ENCODE assay signal across 19 cellular contexts in genomic region chr11:114821626-114822025, GRCh38.
DNase-seq lines count a peak whose midpoint lies in the region; ATAC-seq and TF ChIP-seq lines count a peak whose summit lies in the region.
"Had no signal": no experiment of that assay in that cellular context is flagged by ENCODE, and none has a peak within 500 bp of the region (broad histone marks: within the 10 kb centered on the region; RNA-seq: fewer than 3 reads in every experiment).

No MANE protein-coding gene starts in this region.

- H3K9me3 ChIP-seq in iPS-20b (ENCODE audit: insufficient read depth, low read depth, low read length) (no peaks in the 10 kb centered on the region; the same call in 1 of the 2 replicates), upper lobe of left lung (no peaks in the 10 kb centered on the region), PC-9 (ENCODE audit: insufficient read depth, low read depth) (no peaks in the 10 kb centered on the region)

- WGBS in upper lobe of left lung, 2 donors, result 57 to 67% methylated on average over 3 to 4 of the region's 4 CpGs

- no peak overlapping the region for H3K4me3 ChIP-seq in iPS-20b (ENCODE audit: low read length)
- H3K4me3 ChIP-seq in upper lobe of left lung, result no peak overlapping the region
- H3K4me3 ChIP-seq in PC-9, result no peak overlapping the region

- DNase-seq in DMS53 (lab: John Stamatoyannopoulos, UW), result peak; percentile 95
- DNase-seq in LHCN-M2 (ENCODE audit: low read depth), result peak; percentile 0
- peak; percentile 23 for DNase-seq in WTC11 (ENCODE audit: low spot score)
- no peak for DNase-seq in natural killer cell treated with Interleukin-12 subunit alpha and Interleukin-12 subunit beta and Interleukin-15 and Interleukin-18, amount 100 ng/mL, for 72 hours (ENCODE audit: low spot score)
- DNase-seq in AML-193 (lab: John Stamatoyannopoulos, UW), result no peak
- no peak for DNase-seq in upper lobe of left lung
- DNase-seq in PC-9, result no peak
- DNase-seq: activated CD8-positive, alpha-beta memory T cell treated with anti-CD3 and anti-CD28 coated beads, Interleukin-2, amount 50 U/mL, for 48 hours; cortex of kidney; kidney glomerular epithelial cell; naive thymus-derived CD4-positive, alpha-beta T cell; NCI-H2227 treated with DMSO at 0.1 percent for 48 hours; right cardiac atrium; Right ventricle myocardium superior; stimulated activated naive CD8-positive, alpha-beta T cell treated with anti-CD3 and anti-CD28 coated beads, Interleukin-15, Interleukin-2, amounts not matched to agents 100 U/mL and 50 U/mL, for 24 hours had no signal

- TF ChIP-seq CTCF in WTC11 (IDR thresholded peaks at IDR 0.05), result no peak
- no peak for TF ChIP-seq CTCF in upper lobe of left lung (IDR thresholded peaks at IDR 0.05)
- TF ChIP-seq CTCF in PC-9 (conservative IDR thresholded peaks at IDR 0.05), result no peak

- H3K27me3 Mint-ChIP-seq in WTC11 (ENCODE audit: low read depth), result peaks cover 14% of the 10 kb centered on the region
- peaks cover 4 to 7% of the 10 kb centered on the region in 2 donors for H3K27me3 Mint-ChIP-seq in natural killer cell treated with Interleukin-12 subunit alpha and Interleukin-12 subunit beta and Interleukin-15 and Interleukin-18, amount 100 ng/mL, for 72 hours

- TF ChIP-seq EP300 in upper lobe of left lung (IDR thresholded peaks at IDR 0.05), result no peak

- no peaks in the 10 kb centered on the region for H4K20me1 ChIP-seq in PC-9 (ENCODE audit: insufficient read depth)

- H2AFZ ChIP-seq in PC-9, result no peak overlapping the region

- H3K79me2 ChIP-seq in PC-9 (ENCODE audit: low read depth), result no peaks in the 10 kb centered on the region

- TF ChIP-seq POLR2A in upper lobe of left lung (IDR thresholded peaks at IDR 0.05), result no peak

- no peak overlapping the region for H3K4me3 Mint-ChIP-seq in WTC11
- no peak overlapping the region for H3K4me3 Mint-ChIP-seq in natural killer cell treated with Interleukin-12 subunit alpha and Interleukin-12 subunit beta and Interleukin-15 and Interleukin-18, amount 100 ng/mL, for 72 hours
- H3K4me3 Mint-ChIP-seq: activated naive CD8-positive, alpha-beta T cell; naive thymus-derived CD4-positive, alpha-beta T cell had no signal

- H3K4me2 ChIP-seq in PC-9, result no peak overlapping the region
- H3K4me2 ChIP-seq: KMS-11 had no signal

- POLR2A ChIA-PET in WTC11 (lab: Charles Lee), result no interaction called here
- POLR2A ChIA-PET in PC-9 (lab: Charles Lee; ENCODE audit: unreplicated experiment), result no interaction called here

- peak; percentile 66 for ATAC-seq in WTC11
- ATAC-seq in natural killer cell treated with Interleukin-12 subunit alpha and Interleukin-12 subunit beta and Interleukin-15 and Interleukin-18, amount 100 ng/mL, for 72 hours, result no peak
- ATAC-seq in upper lobe of left lung (ENCODE audit: low FRiP score in 2 of 2), result no peak
- ATAC-seq: naive thymus-derived CD4-positive, alpha-beta T cell; right cardiac atrium; stimulated activated naive CD8-positive, alpha-beta T cell treated with anti-CD3 and anti-CD28 coated beads, Interleukin-15, Interleukin-2, amounts not matched to agents 100 U/mL and 50 U/mL, for 24 hours had no signal

- H3K4me1 ChIP-seq in iPS-20b (ENCODE audit: insufficient read depth, low read length) (peaks cover 8% of the 10 kb centered on the region; the same call in 1 of the 2 replicates), upper lobe of left lung (peaks cover 0 to 4% (median under 1%) of the 10 kb centered on the region in 4 donors), PC-9 (replicated peaks; ENCODE audit: insufficient read depth) (no peaks in the 10 kb centered on the region)

- intact Hi-C loops in PC-9 (cut with micrococcal nuclease; ENCODE audit: unreplicated experiment), result no loop called here

- no peaks in the 10 kb centered on the region for H3F3A ChIP-seq in PC-9 (ENCODE audit: insufficient read depth, low read depth)

- CTCF ChIA-PET in WTC11 (lab: Charles Lee) (interaction anchor here (0.6 to 2.0 kb wide), 7 partner anchors 10 to 786 kb away, joined by 3 to 9 read pairs (median 4); no protein-coding TSS in a partner anchor), PC-9 (lab: Charles Lee) (no interaction called here)

- no peak overlapping the region for H3K27ac Mint-ChIP-seq in WTC11
- H3K27ac Mint-ChIP-seq in natural killer cell treated with Interleukin-12 subunit alpha and Interleukin-12 subunit beta and Interleukin-15 and Interleukin-18, amount 100 ng/mL, for 72 hours, result no peak overlapping the region
- H3K27ac Mint-ChIP-seq: activated naive CD8-positive, alpha-beta T cell; naive thymus-derived CD4-positive, alpha-beta T cell had no signal

- no peaks in the 10 kb centered on the region for H3K9me2 ChIP-seq in PC-9 (ENCODE audit: insufficient read depth)

- H3K27ac ChIP-seq in iPS-20b (ENCODE audit: low read length) (no peak overlapping the region), upper lobe of left lung (no peak overlapping the region), PC-9 (no peak overlapping the region)
- H3K27ac ChIP-seq: C4-2B, KMS-11 had no signal

- H3K36me3 ChIP-seq in iPS-20b (ENCODE audit: insufficient read depth, low read depth, low read length) (no peaks in the 10 kb centered on the region), upper lobe of left lung (no peaks in the 10 kb centered on the region), PC-9 (ENCODE audit: low read depth) (no peaks in the 10 kb centered on the region)

- peaks cover 23% of the 10 kb centered on the region for H3K4me1 Mint-ChIP-seq in WTC11
- no peaks in the 10 kb centered on the region for H3K4me1 Mint-ChIP-seq in natural killer cell treated with Interleukin-12 subunit alpha and Interleukin-12 subunit beta and Interleukin-15 and Interleukin-18, amount 100 ng/mL, for 72 hours (ENCODE audit: low read depth in 2 of 2)
- H3K4me1 Mint-ChIP-seq: naive thymus-derived CD4-positive, alpha-beta T cell had no signal

- peak overlapping the region; percentile 39; the same call in 1 of the 2 replicates for H3K9ac ChIP-seq in iPS-20b (ENCODE audit: low read depth, low read length)
- H3K9ac ChIP-seq: KMS-11 had no signal

- peaks cover 19% of the 10 kb centered on the region for H3K9me3 Mint-ChIP-seq in WTC11
- H3K9me3 Mint-ChIP-seq in natural killer cell treated with Interleukin-12 subunit alpha and Interleukin-12 subunit beta and Interleukin-15 and Interleukin-18, amount 100 ng/mL, for 72 hours, result no peaks in the 10 kb centered on the region

- H3K36me3 Mint-ChIP-seq in WTC11, result peaks cover 5% of the 10 kb centered on the region; the same call in 1 of the 2 replicates
- H3K36me3 Mint-ChIP-seq in natural killer cell treated with Interleukin-12 subunit alpha and Interleukin-12 subunit beta and Interleukin-15 and Interleukin-18, amount 100 ng/mL, for 72 hours, result no peaks in the 10 kb centered on the region
- H3K36me3 Mint-ChIP-seq: activated naive CD8-positive, alpha-beta T cell; naive thymus-derived CD4-positive, alpha-beta T cell had no signal

- H3K27me3 ChIP-seq in iPS-20b (ENCODE audit: insufficient read depth, low read length) (0 out of 2 replicates have a peak, but pooled peaks cover 15% of the 10 kb centered on the region), upper lobe of left lung (no peaks in the 10 kb centered on the region), PC-9 (ENCODE audit: insufficient read depth, low read depth) (peaks cover 28% of the 10 kb centered on the region)

- no TSS peak for BruUV-seq in PC-9 (replicated peaks; lab: Mats Ljungman, UMichigan)

TF ChIP-seq in WTC11, 78 proteins besides CTCF, POLR2A, EP300 and RAD21 (continues in another document):
- no peak for TF ChIP-seq MYBL2 (CRISPR knock-in tag; IDR thresholded peaks at IDR 0.05)
- no peak for TF ChIP-seq ZNF121 (CRISPR knock-in tag; IDR thresholded peaks at IDR 0.05)
- no peak for TF ChIP-seq ZNF425 (CRISPR knock-in tag; conservative IDR thresholded peaks at IDR 0.05)
- TF ChIP-seq PRDM15 (CRISPR knock-in tag; IDR thresholded peaks at IDR 0.05), result no peak

Comparison
In these comparisons a context has a peak if more than half of its experiments do, and no peak if none do; other contexts are left out.
1. DNase-seq: peak in DMS53 (single experiment), LHCN-M2 (single experiment) and WTC11 (single experiment); none in natural killer cell treated with Interleukin-12 subunit alpha and Interleukin-12 subunit beta and Interleukin-15 and Interleukin-18, amount 100 ng/mL, for 72 hours (single experiment), AML-193 (0 of 2), upper lobe of left lung (0 of 2) and PC-9 (0 of 2).